In the genomic region with DNA sequence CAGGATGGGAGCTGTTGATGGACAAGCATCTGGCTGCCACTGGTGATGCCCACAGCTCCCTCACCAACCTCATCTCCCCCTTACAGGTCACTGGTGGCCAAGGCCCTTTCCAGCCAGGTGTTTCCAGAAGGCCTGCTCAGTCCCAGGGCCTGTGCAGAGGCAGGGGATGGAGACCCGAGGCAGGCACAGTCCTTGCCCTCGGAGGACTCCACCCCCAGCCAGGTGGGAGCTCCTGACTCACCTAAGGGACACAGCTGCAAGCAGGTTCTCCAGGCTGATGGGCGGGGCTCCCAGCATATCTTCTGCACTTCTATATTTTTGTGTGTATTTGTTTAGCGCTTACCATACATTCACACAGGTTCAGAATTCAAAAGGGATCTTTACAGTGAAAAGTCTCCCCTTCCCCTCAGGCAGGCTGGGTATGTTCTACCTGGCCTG, we compare ENCODE assay signal across 27 cellular contexts. TPM values are rescaled to one million over a fixed set of nuclear protein-coding genes. Genes with fewer than 3 reads are reported as not detected.
DNase-seq lines count a peak whose midpoint lies in the region; ATAC-seq and TF ChIP-seq lines count a peak whose summit lies in the region.
"Had no signal": no experiment of that assay in that cellular context is flagged by ENCODE, and none has a peak within 500 bp of the region (broad histone marks: within the 10 kb centered on the region; RNA-seq: fewer than 3 reads in every experiment).

No MANE protein-coding gene starts in this region.

- H3K9me3 ChIP-seq in H9 (ENCODE audit: control insufficient read depth, low read depth, low read length), result no peaks in the 10 kb centered on the region
- no peaks in the 10 kb centered on the region for H3K9me3 ChIP-seq in iPS-20b (ENCODE audit: insufficient read depth, low read depth, low read length)
- no peaks in the 10 kb centered on the region for H3K9me3 ChIP-seq in psoas muscle
- H3K9me3 ChIP-seq in esophagus squamous epithelium, result no peaks in the 10 kb centered on the region
- H3K9me3 ChIP-seq: ascending aorta; BLaER1 treated with 17β-estradiol and CSF1 and Interleukin-3, amounts not matched to agents 10 nM and 100 nM; ovary; SK-N-SH had no signal

- no peak overlapping the region for H2AK5ac ChIP-seq in H9 (ENCODE audit: insufficient read length, low read length)

- DNase-seq in H9, result peak; percentile 33
- DNase-seq in RPMI8226, result peak; percentile 25
- DNase-seq in psoas muscle, result no peak
- no peak for DNase-seq in esophagus squamous epithelium (lab: John Stamatoyannopoulos, UW)
- no peak for DNase-seq in NCI-H345 (lab: John Stamatoyannopoulos, UW)
- DNase-seq in NCI-H1105 (lab: John Stamatoyannopoulos, UW), result no peak
- DNase-seq: activated CD4-positive, alpha-beta T cell treated with anti-CD3 and anti-CD28 coated beads for 36 hours; activated CD8-positive, alpha-beta T cell treated with anti-CD3 and anti-CD28 coated beads, Interleukin-2, amount 10 ng/mL, durations not matched to agents 7 days and 5 days; activated effector memory CD4-positive, alpha-beta T cell treated with Interleukin-2 at 50 U/mL for 16 hours; central memory CD4-positive, alpha-beta T cell; COR-L47; DMS79 treated with DMSO at 0.1 percent for 48 hours; GF-D8; Kasumi-1; midbrain; naive thymus-derived CD8-positive, alpha-beta T cell; SK-N-SH; stimulated activated naive B cell treated with anti-CD40 and anti-IgM and Interleukin-4, amounts not matched to agents 10 μg/mL and 1 μg/mL and 100 μg/mL, for 72 hours had no signal

- no peaks in the 10 kb centered on the region for H3K9me3 Mint-ChIP-seq in H9
- H3K9me3 Mint-ChIP-seq: dendritic cell treated with granulocyte-macrophage colony-stimulating factor and Interleukin-4, amounts not matched to agents 40 ng/mL and 50 ng/mL, for 4 days; naive thymus-derived CD8-positive, alpha-beta T cell; stimulated activated naive B cell treated with anti-CD40 and anti-IgM and Interleukin-4, amounts not matched to agents 10 μg/mL and 1 μg/mL and 100 μg/mL, for 72 hours; T-helper 2 cell treated with Interferon-gamma antibody and Interleukin-4, amounts not matched to agents 5 μg/mL and 100 μg/mL, for 36 hours had no signal

- no peak overlapping the region for H3T11ph ChIP-seq in H9 (ENCODE audit: low read length)

- H2BK5ac ChIP-seq in H9 (ENCODE audit: insufficient read length, low read length), result no peak overlapping the region

- ATAC-seq in psoas muscle (peak in 2 of 4 donors; percentile 4 to 11), GM19395 (IDR thresholded peaks at IDR 0.05; ENCODE audit: unreplicated experiment) (no peak)
- ATAC-seq: activated CD4-positive, alpha-beta T cell treated with anti-CD3 and anti-CD28 coated beads for 36 hours; activated CD8-positive, alpha-beta T cell treated with anti-CD3 and anti-CD28 coated beads, Interleukin-2, amount 10 ng/mL, durations not matched to agents 7 days and 5 days; naive thymus-derived CD8-positive, alpha-beta T cell; stimulated activated naive B cell treated with anti-CD40 and anti-IgM and Interleukin-4, amounts not matched to agents 10 μg/mL and 1 μg/mL and 100 μg/mL, for 72 hours had no signal

- H3K36me3 ChIP-seq in iPS-20b (ENCODE audit: insufficient read depth, low read depth, low read length) (no peaks in the 10 kb centered on the region), psoas muscle (ENCODE audit: insufficient read depth in 1 of 2, low read depth in 1 of 2) (peaks cover 0 to 6% of the 10 kb centered on the region in 2 donors), esophagus squamous epithelium (no peaks in the 10 kb centered on the region)
- H3K36me3 ChIP-seq: ascending aorta; BLaER1 treated with 17β-estradiol and CSF1 and Interleukin-3, amounts not matched to agents 10 nM and 100 nM; ovary had no signal

- peaks cover 9 to 16% of the 10 kb centered on the region in 2 experiments for H3K4me1 Mint-ChIP-seq in H9
- H3K4me1 Mint-ChIP-seq: activated CD4-positive, alpha-beta T cell treated with anti-CD3 and anti-CD28 coated beads for 36 hours; naive thymus-derived CD8-positive, alpha-beta T cell; stimulated activated naive B cell treated with anti-CD40 and anti-IgM and Interleukin-4, amounts not matched to agents 10 μg/mL and 1 μg/mL and 100 μg/mL, for 72 hours had no signal

- peak overlapping the region; percentile 78; the same call in 1 of the 2 replicates for H3K4me3 ChIP-seq in iPS-20b (ENCODE audit: low read length)
- H3K4me3 ChIP-seq in psoas muscle, result peak overlapping the region; percentile 60
- H3K4me3 ChIP-seq in esophagus squamous epithelium, result no peak overlapping the region
- H3K4me3 ChIP-seq: BLaER1 treated with 17β-estradiol and CSF1 and Interleukin-3, amounts not matched to agents 10 nM and 100 nM had no signal

- H3K36me3 Mint-ChIP-seq in H9 (ENCODE audit: insufficient read depth in 1 of 3, low read depth in 3 of 3), result no peaks in the 10 kb centered on the region; a peak in 1 of 7 replicates
- H3K36me3 Mint-ChIP-seq: activated naive CD8-positive, alpha-beta T cell; naive thymus-derived CD8-positive, alpha-beta T cell; stimulated activated naive B cell treated with anti-CD40 and anti-IgM and Interleukin-4, amounts not matched to agents 10 μg/mL and 1 μg/mL and 100 μg/mL, for 72 hours had no signal

- no peaks in the 10 kb centered on the region; the same call in 1 of the 2 replicates for H3K4me1 ChIP-seq in H9 (ENCODE audit: insufficient read depth, low read length)
- peaks cover under 1% of the 10 kb centered on the region; the same call in 1 of the 2 replicates for H3K4me1 ChIP-seq in iPS-20b (ENCODE audit: insufficient read depth, low read length)
- H3K4me1 ChIP-seq in psoas muscle, result peaks cover 7% of the 10 kb centered on the region
- H3K4me1 ChIP-seq in esophagus squamous epithelium, result peaks cover 0 to 6% (median 0%) of the 10 kb centered on the region in 3 donors
- H3K4me1 ChIP-seq: ascending aorta had no signal

- no peak overlapping the region for H3K27ac ChIP-seq in H9 (ENCODE audit: insufficient read length, low read depth, low read length)
- no peak overlapping the region for H3K27ac ChIP-seq in iPS-20b (ENCODE audit: low read length)
- H3K27ac ChIP-seq in psoas muscle, result peak overlapping the region; percentile 80
- H3K27ac ChIP-seq in esophagus squamous epithelium, result no peak overlapping the region
- H3K27ac ChIP-seq: ascending aorta; BLaER1 treated with 17β-estradiol and CSF1 and Interleukin-3, amounts not matched to agents 10 nM and 100 nM; ovary; RWPE1 had no signal

- H2AFZ ChIP-seq in H9 (ENCODE audit: low read length), result no peak overlapping the region

- no peaks in the 10 kb centered on the region for H3K79me1 ChIP-seq in H9 (ENCODE audit: insufficient read depth, low read depth, low read length, poor library complexity, severe bottlenecking)

- TF ChIP-seq CTCF in H9 (conservative IDR thresholded peaks at IDR 0.05) (no peak), psoas muscle (IDR thresholded peaks at IDR 0.05) (no peak), esophagus squamous epithelium (IDR thresholded peaks at IDR 0.05) (no peak)

- no peak overlapping the region for H3K56ac ChIP-seq in H9 (ENCODE audit: insufficient read length, low read depth, low read length)

- H4K5ac ChIP-seq in H9 (ENCODE audit: insufficient read length, low read depth, low read length), result no peak overlapping the region

- no peaks in the 10 kb centered on the region for H3K23me2 ChIP-seq in H9 (ENCODE audit: insufficient read length, low read depth, low read length, poor library complexity, severe bottlenecking)

- no peaks in the 10 kb centered on the region for H3K27me3 Mint-ChIP-seq in H9 (ENCODE audit: low read depth)
- H3K27me3 Mint-ChIP-seq: activated CD4-positive, alpha-beta T cell treated with anti-CD3 and anti-CD28 coated beads for 36 hours; activated naive CD8-positive, alpha-beta T cell; dendritic cell treated with granulocyte-macrophage colony-stimulating factor and Interleukin-4, amounts not matched to agents 40 ng/mL and 50 ng/mL, for 4 days had no signal

- H3K27me3 ChIP-seq in H9 (ENCODE audit: insufficient read depth, low read length) (no peaks in the 10 kb centered on the region), iPS-20b (ENCODE audit: insufficient read depth, low read length) (no peaks in the 10 kb centered on the region), psoas muscle (ENCODE audit: insufficient read depth in 3 of 3, low read length in 2 of 3) (no peaks in the 10 kb centered on the region), esophagus squamous epithelium (no peaks in the 10 kb centered on the region)
- H3K27me3 ChIP-seq: ascending aorta; BLaER1 treated with 17β-estradiol and CSF1 and Interleukin-3, amounts not matched to agents 10 nM and 100 nM; ovary had no signal

- no peak for TF ChIP-seq POLR2A in esophagus squamous epithelium (IDR thresholded peaks at IDR 0.05)

- H3K79me2 ChIP-seq in H9 (ENCODE audit: insufficient read depth, low read length), result no peaks in the 10 kb centered on the region

- no peak overlapping the region for H3K4me3 Mint-ChIP-seq in H9
- H3K4me3 Mint-ChIP-seq: activated CD4-positive, alpha-beta T cell treated with anti-CD3 and anti-CD28 coated beads for 36 hours; activated CD8-positive, alpha-beta T cell treated with anti-CD3 and anti-CD28 coated beads, Interleukin-2, amount 10 ng/mL, durations not matched to agents 7 days and 5 days; activated naive CD8-positive, alpha-beta T cell; dendritic cell treated with granulocyte-macrophage colony-stimulating factor and Interleukin-4, amounts not matched to agents 40 ng/mL and 50 ng/mL, for 4 days; naive thymus-derived CD8-positive, alpha-beta T cell; stimulated activated naive B cell treated with anti-CD40 and anti-IgM and Interleukin-4, amounts not matched to agents 10 μg/mL and 1 μg/mL and 100 μg/mL, for 72 hours; T-helper 2 cell treated with Interferon-gamma antibody and Interleukin-4, amounts not matched to agents 5 μg/mL and 100 μg/mL, for 36 hours had no signal

- WGBS in H9 (ENCODE audit: extremely low coverage, insufficient read length, low lambda C conversion rate), result no CpG with 5 or more reads among the region's 4 CpGs
- WGBS in psoas muscle, 3 donors, result 86 to 91% (median 91%) methylated on average over 4 of the region's 4 CpGs
- 61 to 70% methylated on average over 3 to 4 of the region's 4 CpGs for WGBS in esophagus squamous epithelium, 2 donors

- no peak overlapping the region for H3K23ac ChIP-seq in H9 (ENCODE audit: insufficient read length, low read depth, low read length)

- no peak overlapping the region for H4K91ac ChIP-seq in H9 (ENCODE audit: insufficient read length, low read depth, low read length)

- no peak overlapping the region for H3K4ac ChIP-seq in H9 (ENCODE audit: low read depth, low read length)

- H4K8ac ChIP-seq in H9 (replicated peaks; ENCODE audit: insufficient read length, low read depth, low read length), result no peak overlapping the region

- H3K14ac ChIP-seq in H9 (ENCODE audit: insufficient read depth, low read length), result no peak overlapping the region

- intact Hi-C loops in psoas muscle (cut with DNase I), result no loop called here
- intact Hi-C loops in esophagus squamous epithelium (cut with DNase I), result no loop called here

- H2BK15ac ChIP-seq in H9 (ENCODE audit: low read depth, low read length), result no peak overlapping the region

- H2BK20ac ChIP-seq in H9 (ENCODE audit: low read depth, low read length, poor library complexity, severe bottlenecking), result no peak overlapping the region

- no peaks in the 10 kb centered on the region for H4K20me1 ChIP-seq in H9 (ENCODE audit: control insufficient read depth, insufficient read depth, insufficient read length)
- H4K20me1 ChIP-seq: BLaER1 treated with 17β-estradiol and CSF1 and Interleukin-3, amounts not matched to agents 10 nM and 100 nM had no signal

- no peak overlapping the region for H3K18ac ChIP-seq in H9 (ENCODE audit: insufficient read length, low read depth, low read length)

- no peak overlapping the region for H2BK120ac ChIP-seq in H9 (ENCODE audit: low read depth, low read length, poor library complexity, severe bottlenecking)

- H3K4me2 ChIP-seq in H9 (ENCODE audit: insufficient read depth, insufficient read length, low read length), result no peak overlapping the region
- H3K4me2 ChIP-seq: BLaER1 treated with 17β-estradiol and CSF1 and Interleukin-3, amounts not matched to agents 10 nM and 100 nM; SK-N-SH had no signal

- H3K9ac ChIP-seq in H9 (ENCODE audit: extremely low read depth, insufficient read length, low read length) (no peak overlapping the region), iPS-20b (ENCODE audit: low read depth, low read length) (no peak overlapping the region)
- H3K9ac ChIP-seq: BLaER1 treated with 17β-estradiol and CSF1 and Interleukin-3, amounts not matched to agents 10 nM and 100 nM; SK-N-SH had no signal

- H3K27ac Mint-ChIP-seq in H9, result no peak overlapping the region
- H3K27ac Mint-ChIP-seq: activated CD4-positive, alpha-beta T cell treated with anti-CD3 and anti-CD28 coated beads for 36 hours; activated CD8-positive, alpha-beta T cell treated with anti-CD3 and anti-CD28 coated beads, Interleukin-2, amount 10 ng/mL, durations not matched to agents 7 days and 5 days; activated naive CD8-positive, alpha-beta T cell; dendritic cell treated with granulocyte-macrophage colony-stimulating factor and Interleukin-4, amounts not matched to agents 40 ng/mL and 50 ng/mL, for 4 days; stimulated activated naive B cell treated with anti-CD40 and anti-IgM and Interleukin-4, amounts not matched to agents 10 μg/mL and 1 μg/mL and 100 μg/mL, for 72 hours; T-helper 2 cell treated with Interferon-gamma antibody and Interleukin-4, amounts not matched to agents 5 μg/mL and 100 μg/mL, for 36 hours had no signal

- no peak overlapping the region for H2BK12ac ChIP-seq in H9 (ENCODE audit: insufficient read length, low read depth, low read length)

RNA-seq across cellular contexts. Expression of a gene that starts 17.4 kb away (rescaled TPM):
- total RNA-seq in H9 (2021), result 0.31 and 0.39 TPM in 2 replicates
- 1 to 10 TPM; 1.8 to 4.9 (median 3.1) TPM for total RNA-seq in psoas muscle
- 1 to 10 TPM in 1 of 3 donors, under 1 TPM in 2; 0.13 to 2.8 (median 0.66) TPM for polyA plus RNA-seq in psoas muscle
- total RNA-seq in esophagus squamous epithelium, result 1 to 10 TPM in 1 of 4 donors, under 1 TPM in 1, not detected in 2; 0.94 to 1.3 TPM
- total RNA-seq: activated CD4-positive, alpha-beta T cell treated with anti-CD3 and anti-CD28 coated beads for 36 hours; activated CD8-positive, alpha-beta T cell treated with anti-CD3 and anti-CD28 coated beads, Interleukin-2, amount 10 ng/mL, durations not matched to agents 7 days and 5 days had no signal
- polyA plus RNA-seq: SK-N-SH had no signal

RNA-seq across cellular contexts. Expression of a gene that starts 40.9 kb away (rescaled TPM):
- total RNA-seq in H9 (2021) (25.6 and 30.2 TPM in 2 replicates), psoas muscle (10 to 100 TPM; 17.0 to 26.9 (median 18.9) TPM), esophagus squamous epithelium (10 to 100 TPM; 16.2 to 32.9 (median 24.8) TPM)
- polyA plus RNA-seq in psoas muscle, result 10 to 100 TPM; 13.1 to 41.3 (median 29.8) TPM

Comparison
In these comparisons a context has a peak if more than half of its experiments do, and no peak if none do; other contexts are left out.
1. DNase-seq: peak in H9 (single experiment) and RPMI8226 (single experiment); none in psoas muscle (0 of 2), esophagus squamous epithelium (single experiment), NCI-H345 (single experiment) and NCI-H1105 (single experiment).
2. H3K4me3 ChIP-seq: peak in iPS-20b (single experiment) and psoas muscle (single experiment); none in esophagus squamous epithelium (0 of 4).